In the genomic region with DNA sequence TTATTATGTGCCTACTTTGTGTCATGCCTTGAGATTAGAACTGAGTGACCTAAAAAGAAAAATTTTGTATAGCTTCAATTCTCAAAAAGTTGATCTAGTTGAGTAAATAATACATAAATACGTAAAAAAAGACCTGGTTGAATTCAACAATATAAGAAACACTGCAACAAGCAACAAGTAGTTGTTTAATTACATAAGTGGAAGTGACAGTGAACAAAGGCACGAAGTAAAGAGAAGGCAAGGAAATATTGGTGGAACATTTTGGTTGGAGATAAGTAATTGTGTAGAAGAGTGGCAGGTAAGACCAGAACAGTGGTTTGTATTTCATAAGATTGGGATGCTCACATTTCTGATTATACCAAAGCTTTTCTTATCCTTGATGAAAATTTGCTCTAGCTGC, we compare ENCODE assay signal across 16 cellular contexts. TPM values are rescaled to one million over a fixed set of nuclear protein-coding genes. Genes with fewer than 3 reads are reported as not detected.
DNase-seq lines count a peak whose midpoint lies in the region; ATAC-seq, FAIRE-seq and TF ChIP-seq lines count a peak whose summit lies in the region.
"Had no signal": no experiment of that assay in that cellular context is flagged by ENCODE, and none has a peak within 500 bp of the region (broad histone marks: within the 10 kb centered on the region; RNA-seq: fewer than 3 reads in every experiment).

No MANE protein-coding gene starts in this region.

- ATAC-seq in IMR-90 (ENCODE audit: low read depth) (no peak), GM21423 (IDR thresholded peaks at IDR 0.05; ENCODE audit: unreplicated experiment) (no peak)
- ATAC-seq: K562 had no signal

- H3K4me1 Mint-ChIP-seq in astrocyte (ENCODE audit: low read depth, unreplicated experiment) = peaks cover 28% of the 10 kb centered on the region

- H3K9me3 ChIP-seq in GM23248 (ENCODE audit: low read depth) (no peaks in the 10 kb centered on the region), IMR-90 (ENCODE audit: control insufficient read depth, insufficient read depth, low read length) (no peaks in the 10 kb centered on the region), astrocyte (ENCODE audit: insufficient read depth, low read depth, low read length) (no peaks in the 10 kb centered on the region), skeletal muscle satellite cell (replicated peaks; ENCODE audit: low read length) (no peaks in the 10 kb centered on the region)
- H3K9me3 ChIP-seq: BLaER1, HAP-1 had no signal

- H3K27me3 ChIP-seq in GM23248 (replicated peaks; ENCODE audit: insufficient read depth) (no peaks in the 10 kb centered on the region), IMR-90 (ENCODE audit: control insufficient read depth, insufficient read depth, low read length) (no peaks in the 10 kb centered on the region), astrocyte (ENCODE audit: insufficient read depth, low read length) (no peaks in the 10 kb centered on the region), skeletal muscle satellite cell (ENCODE audit: control insufficient read depth, insufficient read depth, low read length) (no peaks in the 10 kb centered on the region)
- H3K27me3 ChIP-seq: BLaER1 had no signal

- H2AK9ac ChIP-seq in IMR-90 (replicated peaks; ENCODE audit: low read depth, low read length, poor library complexity) = no peak overlapping the region

- H3K23ac ChIP-seq in IMR-90 (ENCODE audit: low read depth, low read length) = peak overlapping the region; percentile 85; the same call in 1 of the 2 replicates

- H3K4me2 ChIP-seq in GM23248 (ENCODE audit: unreplicated experiment) = peak overlapping the region; percentile 35
- H3K4me2 ChIP-seq in IMR-90 (ENCODE audit: low read depth, low read length) = no peak overlapping the region
- no peak overlapping the region for H3K4me2 ChIP-seq in astrocyte (ENCODE audit: low read length)
- peak overlapping the region; percentile 4 for H3K4me2 ChIP-seq in skeletal muscle satellite cell (ENCODE audit: low read length)
- H3K4me2 ChIP-seq: BLaER1 had no signal

- H4K20me1 ChIP-seq in GM23248 (ENCODE audit: insufficient read depth) (no peaks in the 10 kb centered on the region), IMR-90 (ENCODE audit: insufficient read depth, low read length) (no peaks in the 10 kb centered on the region), astrocyte (ENCODE audit: insufficient read depth, low read length) (no peaks in the 10 kb centered on the region)
- H4K20me1 ChIP-seq: BLaER1 had no signal

- H3K79me1 ChIP-seq in IMR-90 (ENCODE audit: low read depth in 1 of 2, low read length in 2 of 2) = peaks cover 0 to 5% of the 10 kb centered on the region in 2 experiments; a peak in 2 of 4 replicates

- H3F3A ChIP-seq in GM23248 (ENCODE audit: insufficient read depth) = peaks cover 68% of the 10 kb centered on the region

- BruUV-seq in IMR-90 (replicated peaks; lab: Mats Ljungman, UMichigan) = no TSS peak

- H3K9me2 ChIP-seq in GM23248 (ENCODE audit: insufficient read depth) = no peaks in the 10 kb centered on the region; the same call in 1 of the 2 replicates

- TF ChIP-seq CTCF in IMR-90 (conservative IDR thresholded peaks at IDR 0.05; ENCODE audit: low read depth, low read length) (no peak), astrocyte (IDR thresholded peaks at IDR 0.05; ENCODE audit: insufficient read depth, low read depth, low read length) (no peak)

- H3K14ac ChIP-seq in IMR-90 (replicated peaks; ENCODE audit: low read depth, low read length) = peak overlapping the region; percentile 26

- CTCF ChIA-PET in IMR-90 (lab: Yijun Ruan, JAX) = interaction anchor here (1.7 to 4.2 kb wide), 2 partner anchors 10 to 55 kb away, joined by 9 to 20 read pairs; no protein-coding TSS in a partner anchor

- peaks cover 5% of the 10 kb centered on the region; the same call in 1 of the 2 replicates for H3K9me1 ChIP-seq in IMR-90 (ENCODE audit: insufficient read depth, low read length)

- peak overlapping the region; percentile 55; the same call in 1 of the 2 replicates for H3K4ac ChIP-seq in IMR-90 (ENCODE audit: low read depth, low read length)

- dilution Hi-C loops in IMR-90 (cut with HindIII; ENCODE audit: low sequenced_read_pairs, unreplicated experiment) = no loop called here

- H3K18ac ChIP-seq in IMR-90 (ENCODE audit: low read depth, low read length) = peak overlapping the region; percentile 85; the same call in 1 of the 2 replicates

- H2BK5ac ChIP-seq in IMR-90 (ENCODE audit: low read depth, low read length, poor library complexity, severe bottlenecking) = peak overlapping the region; percentile 98

- H3K27ac Mint-ChIP-seq in astrocyte (ENCODE audit: unreplicated experiment) = no peak overlapping the region
- H3K27ac Mint-ChIP-seq: CD4-positive, alpha-beta memory T cell had no signal

- H3K4me3 ChIP-seq in GM23248 (no peak overlapping the region), IMR-90 (ENCODE audit: insufficient read depth, low read depth, low read length) (no peak overlapping the region), astrocyte (ENCODE audit: insufficient read depth, low read depth, low read length) (no peak overlapping the region), skeletal muscle satellite cell (ENCODE audit: low read length) (no peak overlapping the region)
- H3K4me3 ChIP-seq: BLaER1, HAP-1, K562 had no signal

- H3K9ac ChIP-seq in GM23248 (no peak overlapping the region), IMR-90 (ENCODE audit: low read depth, low read length) (no peak overlapping the region), astrocyte (ENCODE audit: low read length) (no peak overlapping the region), skeletal muscle satellite cell (ENCODE audit: low read depth, low read length) (peak overlapping the region; percentile 20)
- H3K9ac ChIP-seq: BLaER1 had no signal

- H3K4me1 ChIP-seq in GM23248 (ENCODE audit: insufficient read depth) (peaks cover 84% of the 10 kb centered on the region), IMR-90 (ENCODE audit: control insufficient read depth, insufficient read depth, low read length) (peaks cover 14% of the 10 kb centered on the region), astrocyte (ENCODE audit: insufficient read depth, low read length) (peaks cover 27% of the 10 kb centered on the region), skeletal muscle satellite cell (ENCODE audit: control insufficient read depth, insufficient read depth, low read length) (peaks cover 85% of the 10 kb centered on the region)
- H3K4me1 ChIP-seq: BLaER1 had no signal

- in situ Hi-C loops in GM23248 (cut with MboI) = no loop called here
- in situ Hi-C loops in IMR-90 (cut with MboI; ENCODE audit: low sequenced_read_pairs) = no loop called here

- POLR2A ChIA-PET in IMR-90 (lab: Charles Lee; ENCODE audit: unreplicated experiment) = no interaction called here

- 98 to 99% methylated on average over 2 of the region's 2 CpGs for WGBS in GM23248 (ENCODE audit: low coverage in 1 of 2, low lambda C conversion rate in 2 of 2, missing lambda C conversion rate in 2 of 2), 2 experiments
- no CpG with 5 or more reads among the region's 2 CpGs for WGBS in IMR-90 (ENCODE audit: extremely low coverage in 2 of 2, insufficient read length in 1 of 2), 2 experiments

- TF ChIP-seq POLR2A in IMR-90 (IDR thresholded peaks at IDR 0.05; ENCODE audit: low read depth, low read length) = no peak

- H3K27ac ChIP-seq in GM23248 = peak overlapping the region; percentile 80
- H3K27ac ChIP-seq in IMR-90 (ENCODE audit: insufficient read depth, low read length) = no peak overlapping the region
- H3K27ac ChIP-seq in astrocyte (ENCODE audit: low read depth, low read length) = no peak overlapping the region
- H3K27ac ChIP-seq: BLaER1, HL-60 had no signal

- TF ChIP-seq RAD21 in IMR-90 (IDR thresholded peaks at IDR 0.05; ENCODE audit: low read length) = no peak

- H2AK5ac ChIP-seq in IMR-90 (ENCODE audit: low read depth, low read length) = no peak overlapping the region

- H3K36me3 ChIP-seq in GM23248 (ENCODE audit: low read depth) (no peaks in the 10 kb centered on the region), IMR-90 (ENCODE audit: control insufficient read depth, insufficient read depth, low read length) (no peaks in the 10 kb centered on the region), astrocyte (ENCODE audit: insufficient read depth, low read length) (no peaks in the 10 kb centered on the region), skeletal muscle satellite cell (ENCODE audit: insufficient read depth, low read length) (no peaks in the 10 kb centered on the region)
- H3K36me3 ChIP-seq: BLaER1, HAP-1 had no signal

- H3K56ac ChIP-seq in IMR-90 (ENCODE audit: extremely low read depth, insufficient read depth, low read length) = peak overlapping the region; percentile 56; the same call in 1 of the 2 replicates

- intact Hi-C loops in IMR-90 (cut with micrococcal nuclease) = no loop called here

- peak overlapping the region; percentile 77 for H2BK120ac ChIP-seq in IMR-90 (ENCODE audit: low read depth, low read length)

- peak overlapping the region; percentile 2 to 94; a peak in 3 of 4 replicates for H4K8ac ChIP-seq in IMR-90 (ENCODE audit: low read depth in 2 of 2, low read length in 2 of 2)

- peaks cover 18% of the 10 kb centered on the region for H3K79me2 ChIP-seq in GM23248 (ENCODE audit: insufficient read depth)
- no peaks in the 10 kb centered on the region for H3K79me2 ChIP-seq in astrocyte (ENCODE audit: insufficient read depth, low read length)

- H3K4me3 Mint-ChIP-seq in astrocyte (ENCODE audit: unreplicated experiment) = no peak overlapping the region
- H3K4me3 Mint-ChIP-seq: CD14-positive monocyte; CD4-positive, alpha-beta memory T cell had no signal

- H4K91ac ChIP-seq in IMR-90 (ENCODE audit: insufficient read depth, low read depth, low read length) = peak overlapping the region; percentile 63; the same call in 1 of the 2 replicates

- H4K5ac ChIP-seq in IMR-90 (ENCODE audit: low read depth, low read length) = peak overlapping the region; percentile 61; the same call in 1 of the 2 replicates

- H2BK20ac ChIP-seq in IMR-90 (ENCODE audit: low read depth, low read length) = peak overlapping the region; percentile 88

- H3K36me3 Mint-ChIP-seq in astrocyte (ENCODE audit: low read depth, unreplicated experiment) = no peaks in the 10 kb centered on the region
- H3K36me3 Mint-ChIP-seq: CD14-positive monocyte; CD4-positive, alpha-beta memory T cell had no signal

- H2BK15ac ChIP-seq in IMR-90 (ENCODE audit: low read depth, low read length) = peak overlapping the region; percentile 95; the same call in 1 of the 3 replicates

- H3K9me3 Mint-ChIP-seq in astrocyte (ENCODE audit: unreplicated experiment) = no peaks in the 10 kb centered on the region
- H3K9me3 Mint-ChIP-seq: CD14-positive monocyte; CD4-positive, alpha-beta memory T cell had no signal

- H3K27me3 Mint-ChIP-seq in astrocyte (ENCODE audit: low read depth, unreplicated experiment) = no peaks in the 10 kb centered on the region

- DNase-seq in GM23248 (no peak), IMR-90 (no peak), astrocyte (ENCODE audit: low read depth) (no peak), epidermal melanocyte (ENCODE audit: insufficient read length, low spot score) (no peak), globus pallidus (ENCODE audit: low spot score) (no peak)
- DNase-seq in activated CD4-positive, alpha-beta T cell treated with anti-CD3 and anti-CD28 coated beads, Interleukin-2, amount 50 U/mL, for 48 hours = no peak
- DNase-seq: CD4-positive, alpha-beta memory T cell; DMS79 treated with DMSO at 0.1 percent for 48 hours; GF-D8 had no signal

- peak overlapping the region; percentile 43; the same call in 1 of the 2 replicates for H2AFZ ChIP-seq in GM23248
- H2AFZ ChIP-seq in IMR-90 (replicated peaks; ENCODE audit: low read length, poor library complexity) = no peak overlapping the region
- no peak overlapping the region for H2AFZ ChIP-seq in astrocyte (ENCODE audit: low read depth, low read length)

- FAIRE-seq in astrocyte (lab: Jason Lieb, UNC) = peak; percentile 76
- FAIRE-seq: K562 had no signal

RNA-seq across cellular contexts. Expression of a gene that starts 8.2 kb away (rescaled TPM):
- 14.5 and 20.0 TPM in 2 replicates for total RNA-seq in GM23248 (2014; rRNA removed; shearing (Covaris generic))
- polyA plus RNA-seq in GM23248 (2016; fragmentation: Nextera tagmentation; extraction: Ambion mirVana) (8.8 and 9.2 TPM in 2 replicates), IMR-90 (2012; rRNA removed) (7.8 and 8.1 TPM in 2 replicates)
- total RNA-seq in IMR-90 (2012; rRNA removed) (12.5 and 13.1 TPM in 2 replicates), astrocyte (0.11 and 0.14 TPM in 2 replicates)
- polyA plus RNA-seq in IMR-90 (2012; cell fraction: cytosol; rRNA removed) = 2.5 and 4.1 TPM in 2 replicates
- 4.3 and 6.7 TPM in 2 replicates for polyA plus RNA-seq in IMR-90 (2012; cell fraction: nucleus; rRNA removed; ENCODE audit: low replicate concordance)
- 2.2 and 8.6 TPM in 2 replicates for total RNA-seq in skeletal muscle satellite cell (2012; rRNA removed)
- total RNA-seq: CD4-positive, alpha-beta memory T cell; K562 had no signal
- polyA plus RNA-seq: CD14-positive monocyte; CD4-positive, alpha-beta memory T cell; K562 had no signal

RNA-seq across cellular contexts. Expression of a gene that starts 26.0 kb away (rescaled TPM):
- total RNA-seq in GM23248 (2014; rRNA removed; shearing (Covaris generic)) = 228 and 289 TPM in 2 replicates
- polyA plus RNA-seq in GM23248 (2016; fragmentation: Nextera tagmentation; extraction: Ambion mirVana) = 116 and 127 TPM in 2 replicates
- 92.8 and 177 TPM in 2 replicates for total RNA-seq in IMR-90 (2012; rRNA removed)
- polyA plus RNA-seq in IMR-90 (2012; rRNA removed) = 46.1 and 66.6 TPM in 2 replicates
- polyA plus RNA-seq in IMR-90 (2012; cell fraction: cytosol; rRNA removed) = 4.9 and 7.2 TPM in 2 replicates
- polyA plus RNA-seq in IMR-90 (2012; cell fraction: nucleus; rRNA removed; ENCODE audit: low replicate concordance) = 16.7 and 91.2 TPM in 2 replicates
- 48.2 and 56.9 TPM in 2 replicates for total RNA-seq in astrocyte
- 79.7 and 145 TPM in 2 replicates for total RNA-seq in skeletal muscle satellite cell (2012; rRNA removed)

Comparison
In these comparisons a context has a peak if more than half of its experiments do, and no peak if none do; other contexts are left out.
1. H3K4me2 ChIP-seq: peak in GM23248 (single experiment) and skeletal muscle satellite cell (single experiment); none in IMR-90 (single experiment) and astrocyte (single experiment).
2. RNA of a gene that starts 8.2 kb away (total RNA-seq): 14.5 to 20.0 TPM in GM23248 and 12.5 to 13.1 TPM in IMR-90; 0.11 to 0.14 TPM in astrocyte; every median in the first group is over 10 times any median in the second.